In genomic region chr3:38164966-38165721, GRCh38 we compare ENCODE assay signal across 8 cellular contexts. TPM values are rescaled to one million over a fixed set of nuclear protein-coding genes. Genes with fewer than 3 reads are reported as not detected.
A peak's percentile ranks its signal among the peaks of the same experiment; 100 is the strongest.
DNase-seq lines count a peak whose midpoint lies in the region; ATAC-seq, FAIRE-seq and TF ChIP-seq lines count a peak whose summit lies in the region.

OXSR1 (plus strand) TSS chr3:38165537; CDS start chr3:38165877, 340 bp downstream.

- intact Hi-C loops in ascending aorta (cut with DNase I): loop anchor here (1.0 to 10.0 kb wide), 4 partner anchors 28 to 290 kb away; partner anchors contain the start of genes ACAA1, ACVR2B and PLCD1
- intact Hi-C loops in psoas muscle (cut with DNase I): loop anchor here in 1 of 2 donors (10.0 kb wide), 1 partner anchor 1170 kb away; the partner anchor contains the start of genes EPM2AIP1 and MLH1

- H3K27ac ChIP-seq in ascending aorta (peak within 1 kb of the TSS; percentile 94 to 98), right atrium auricular region (peak within 1 kb of the TSS; percentile 99), psoas muscle (peak within 1 kb of the TSS; percentile 99)

- peaks cover 47% of the 10 kb centered on the region for H3K4me1 Mint-ChIP-seq in T-helper 2 cell treated with Interferon-gamma antibody and Interleukin-4, amounts not matched to agents 5 μg/mL and 100 μg/mL, for 36 hours (ENCODE audit: low read depth)

- H3K4me3 ChIP-seq in ascending aorta (peak within 1 kb of the TSS; percentile 83 to 97), right atrium auricular region (peak within 1 kb of the TSS; percentile 83 to 88), psoas muscle (peak within 1 kb of the TSS; percentile 92)

- H3K27ac Mint-ChIP-seq in T-helper 2 cell treated with Interferon-gamma antibody and Interleukin-4, amounts not matched to agents 5 μg/mL and 100 μg/mL, for 36 hours: peak within 1 kb of the TSS; percentile 99

- peaks cover 22% of the 10 kb centered on the region for H3K36me3 Mint-ChIP-seq in T-helper 2 cell treated with Interferon-gamma antibody and Interleukin-4, amounts not matched to agents 5 μg/mL and 100 μg/mL, for 36 hours (ENCODE audit: low read depth)

- H3K27me3 ChIP-seq in ascending aorta (no peaks in the 10 kb centered on the region), right atrium auricular region (no peaks in the 10 kb centered on the region), psoas muscle (ENCODE audit: insufficient read depth in 3 of 3, low read length in 2 of 3) (no peaks in the 10 kb centered on the region)

- H3K9me3 ChIP-seq in ascending aorta (no peaks in the 10 kb centered on the region), right atrium auricular region (no peaks in the 10 kb centered on the region), psoas muscle (no peaks in the 10 kb centered on the region)

- H3K27me3 Mint-ChIP-seq in T-helper 2 cell treated with Interferon-gamma antibody and Interleukin-4, amounts not matched to agents 5 μg/mL and 100 μg/mL, for 36 hours (ENCODE audit: low read depth): no peaks in the 10 kb centered on the region

- peak; percentile 62 for FAIRE-seq in urothelium cell line (lab: Jason Lieb, UNC)

- 0% methylated on average over 45 to 57 of the region's 57 CpGs for WGBS in psoas muscle, 3 donors

- no peaks in the 10 kb centered on the region for H3K9me3 Mint-ChIP-seq in T-helper 2 cell treated with Interferon-gamma antibody and Interleukin-4, amounts not matched to agents 5 μg/mL and 100 μg/mL, for 36 hours

- no peaks in the 10 kb centered on the region for H3K36me3 ChIP-seq in ascending aorta
- H3K36me3 ChIP-seq in right atrium auricular region: no peaks in the 10 kb centered on the region
- H3K36me3 ChIP-seq in psoas muscle (ENCODE audit: insufficient read depth in 1 of 2, low read depth in 1 of 2): no peaks in the 10 kb centered on the region

- H3K4me1 ChIP-seq in ascending aorta: peaks cover 0 to 24% of the 10 kb centered on the region in 2 donors
- peaks cover 0 to 25% of the 10 kb centered on the region in 2 donors for H3K4me1 ChIP-seq in right atrium auricular region
- peaks cover 29% of the 10 kb centered on the region for H3K4me1 ChIP-seq in psoas muscle

- peak; percentile 93 to 95 for DNase-seq in NCI-H1930 (lab: John Stamatoyannopoulos, UW)
- DNase-seq in T-helper 2 cell treated with Interferon-gamma antibody and Interleukin-4, amounts not matched to agents 5 μg/mL and 100 μg/mL, for 36 hours (ENCODE audit: low spot score): peak; percentile 97
- DNase-seq in ascending aorta (ENCODE audit: low spot score in 2 of 2): peak; percentile 98 to 100
- peak; percentile 100 for DNase-seq in right atrium auricular region (ENCODE audit: low spot score)
- peak; percentile 99 for DNase-seq in psoas muscle
- DNase-seq in urothelium cell line (ENCODE audit: low spot score): peak; percentile 97

- H3K4me3 Mint-ChIP-seq in T-helper 2 cell treated with Interferon-gamma antibody and Interleukin-4, amounts not matched to agents 5 μg/mL and 100 μg/mL, for 36 hours: peak within 1 kb of the TSS; percentile 86

- TF ChIP-seq CTCF in ascending aorta (IDR thresholded peaks at IDR 0.05): no peak
- no peak for TF ChIP-seq CTCF in right atrium auricular region (IDR thresholded peaks at IDR 0.05)
- TF ChIP-seq CTCF in psoas muscle (IDR thresholded peaks at IDR 0.05): no peak

- ATAC-seq in GM18499 (IDR thresholded peaks at IDR 0.05; ENCODE audit: insufficient read depth, unreplicated experiment) (peak; percentile 95), HG02943 (IDR thresholded peaks at IDR 0.05; ENCODE audit: low read depth, unreplicated experiment) (peak; percentile 94), psoas muscle (peak; percentile 92 to 95 (median 93))

RNA-seq across cellular contexts. Expression of gene OXSR1, which starts in this region (rescaled TPM):
- total RNA-seq in ascending aorta (13.3 TPM), right atrium auricular region (10 to 100 TPM; 25.8 to 27.2 TPM), psoas muscle (10 to 100 TPM; 30.6 to 60.1 (median 47.7) TPM)
- 10 to 100 TPM; 26.4 to 59.6 (median 47.4) TPM for polyA plus RNA-seq in psoas muscle

Comparison
In these comparisons a context has a peak if more than half of its experiments do, and no peak if none do; other contexts are left out.
1. Peak in every context shown above with its lines: DNase-seq, ATAC-seq, H3K4me3 ChIP-seq and H3K27ac ChIP-seq.